Comparison of ENCODE assay signal across 24 cellular contexts in genomic region chr19:49558591-49558990, GRCh38. TPM values are rescaled to one million over a fixed set of nuclear protein-coding genes. Genes with fewer than 3 reads are reported as not detected.
DNase-seq lines count a peak whose midpoint lies in the region; ATAC-seq lines count a peak whose summit lies in the region.
"Had no signal": no experiment of that assay in that cellular context is flagged by ENCODE, and none has a peak within 500 bp of the region (broad histone marks: within the 10 kb centered on the region; RNA-seq: fewer than 3 reads in every experiment).

No MANE protein-coding gene starts in this region.

- WGBS in thymus = 90% methylated on average over 7 of the region's 7 CpGs

- H3K9me3 Mint-ChIP-seq in activated T-cell treated with anti-CD3 and anti-CD28 coated beads, Interleukin-2, amount 50 U/mL, for 4 hours = no peaks in the 10 kb centered on the region
- peaks cover 0 to 6% of the 10 kb centered on the region in 2 donors for H3K9me3 Mint-ChIP-seq in effector memory CD8-positive, alpha-beta T cell
- H3K9me3 Mint-ChIP-seq: memory B cell; stimulated activated memory B cell treated with anti-CD40 and anti-IgM and Interleukin-4, amounts not matched to agents 10 μg/mL and 1 μg/mL and 100 μg/mL, for 72 hours had no signal

- H3K27ac Mint-ChIP-seq in effector memory CD8-positive, alpha-beta T cell = peak overlapping the region; percentile 92 to 93
- H3K27ac Mint-ChIP-seq: memory B cell; stimulated activated memory B cell treated with anti-CD40 and anti-IgM and Interleukin-4, amounts not matched to agents 10 μg/mL and 1 μg/mL and 100 μg/mL, for 72 hours had no signal

- peaks cover 2% of the 10 kb centered on the region for H3K9me3 ChIP-seq in thymus (ENCODE audit: control insufficient read depth)
- H3K9me3 ChIP-seq: esophagus squamous epithelium, heart left ventricle, Peyer's patch, sigmoid colon, vagina had no signal

- ATAC-seq in activated T-cell treated with anti-CD3 and anti-CD28 coated beads, Interleukin-2, amount 50 U/mL, for 4 hours = peak; percentile 8 to 24
- no peak for ATAC-seq in effector memory CD8-positive, alpha-beta T cell (replicated peaks)
- ATAC-seq: HCT116; heart left ventricle; stimulated activated memory B cell treated with anti-CD40 and anti-IgM and Interleukin-4, amounts not matched to agents 10 μg/mL and 1 μg/mL and 100 μg/mL, for 72 hours had no signal

- H3K27ac ChIP-seq in thymus (ENCODE audit: low read depth) = peak overlapping the region; percentile 56
- H3K27ac ChIP-seq: sigmoid colon, vagina, VCaP had no signal

- H3K27me3 Mint-ChIP-seq in activated T-cell treated with anti-CD3 and anti-CD28 coated beads, Interleukin-2, amount 50 U/mL, for 4 hours (ENCODE audit: low read depth) = no peaks in the 10 kb centered on the region
- no peaks in the 10 kb centered on the region for H3K27me3 Mint-ChIP-seq in effector memory CD8-positive, alpha-beta T cell
- H3K27me3 Mint-ChIP-seq: memory B cell; stimulated activated memory B cell treated with anti-CD40 and anti-IgM and Interleukin-4, amounts not matched to agents 10 μg/mL and 1 μg/mL and 100 μg/mL, for 72 hours had no signal

- H3K4me1 Mint-ChIP-seq in activated T-cell treated with anti-CD3 and anti-CD28 coated beads, Interleukin-2, amount 50 U/mL, for 4 hours (ENCODE audit: low read depth) = peaks cover 79% of the 10 kb centered on the region
- H3K4me1 Mint-ChIP-seq in effector memory CD8-positive, alpha-beta T cell (ENCODE audit: low read depth in 2 of 2) = peaks cover 55 to 58% of the 10 kb centered on the region in 2 donors

- H3K4me3 ChIP-seq in thymus (ENCODE audit: low read length) = no peak overlapping the region
- H3K4me3 ChIP-seq: esophagus squamous epithelium, Peyer's patch, sigmoid colon, vagina had no signal

- peak overlapping the region; percentile 80 for H3K4me3 Mint-ChIP-seq in activated T-cell treated with anti-CD3 and anti-CD28 coated beads, Interleukin-2, amount 50 U/mL, for 4 hours
- H3K4me3 Mint-ChIP-seq in effector memory CD8-positive, alpha-beta T cell = peak overlapping the region; percentile 79 to 91
- H3K4me3 Mint-ChIP-seq: memory B cell; stimulated activated memory B cell treated with anti-CD40 and anti-IgM and Interleukin-4, amounts not matched to agents 10 μg/mL and 1 μg/mL and 100 μg/mL, for 72 hours had no signal

- H3K4me1 ChIP-seq in thymus (ENCODE audit: control insufficient read depth, insufficient read depth, low read length) = peaks cover 16% of the 10 kb centered on the region

- peaks cover 54% of the 10 kb centered on the region for H3K36me3 ChIP-seq in thymus (ENCODE audit: control insufficient read depth, insufficient read depth)

- H3K27me3 ChIP-seq in thymus (ENCODE audit: control insufficient read depth, insufficient read depth) = no peaks in the 10 kb centered on the region
- H3K27me3 ChIP-seq: esophagus squamous epithelium, heart left ventricle, Peyer's patch, sigmoid colon, vagina had no signal

- peak; percentile 62 for DNase-seq in stimulated activated CD4-positive, alpha-beta T cell treated with anti-CD3 and anti-CD28 coated beads, Interleukin-15, amount 100 ng/mL, for 24 hours
- DNase-seq in stimulated activated CD4-positive, alpha-beta T cell treated with anti-CD3 and anti-CD28 coated beads, Interleukin-2, amount 100 ng/mL, for 48 hours = no peak
- no peak for DNase-seq in activated T-cell treated with anti-CD3 and anti-CD28 coated beads, Interleukin-2, amount 50 U/mL, for 4 hours
- DNase-seq in effector memory CD8-positive, alpha-beta T cell = no peak
- DNase-seq in COR-L47 (lab: John Stamatoyannopoulos, UW) (no peak), cortex of kidney (lab: John Stamatoyannopoulos, UW) (no peak), ureter (ENCODE audit: low spot score) (no peak)
- DNase-seq: Calu3, dermis blood vessel endothelial cell, esophagus squamous epithelium, GDM1, heart left ventricle, islet precursor cell, NCI-H2029, Peyer's patch, sigmoid colon, SW 1271 had no signal

- H3K36me3 Mint-ChIP-seq in activated T-cell treated with anti-CD3 and anti-CD28 coated beads, Interleukin-2, amount 50 U/mL, for 4 hours (ENCODE audit: insufficient read depth) = peaks cover 11% of the 10 kb centered on the region
- H3K36me3 Mint-ChIP-seq in effector memory CD8-positive, alpha-beta T cell (ENCODE audit: insufficient read depth) = peaks cover 34% of the 10 kb centered on the region

RNA-seq across cellular contexts. Expression of gene NOSIP, which starts 21.8 kb away (rescaled TPM):
- total RNA-seq in activated T-cell treated with anti-CD3 and anti-CD28 coated beads, Interleukin-2, amount 50 U/mL, for 4 hours = 10 to 100 TPM; 86.0 to 89.6 (median 87.0) TPM
- 156 TPM for polyA plus RNA-seq in thymus
- total RNA-seq in ureter = 35.6 TPM

RNA-seq across cellular contexts. Expression of gene PRRG2, which starts 22.5 kb away (rescaled TPM):
- total RNA-seq in activated T-cell treated with anti-CD3 and anti-CD28 coated beads, Interleukin-2, amount 50 U/mL, for 4 hours = 1 to 10 TPM; 1.0 to 1.4 (median 1.3) TPM
- polyA plus RNA-seq in thymus = 5.5 TPM
- 13.2 TPM for total RNA-seq in ureter

RNA-seq across cellular contexts. Expression of gene RCN3, which starts 30.8 kb away (rescaled TPM):
- total RNA-seq in activated T-cell treated with anti-CD3 and anti-CD28 coated beads, Interleukin-2, amount 50 U/mL, for 4 hours = 1 to 10 TPM; 2.4 to 4.0 (median 3.5) TPM
- 32.7 TPM for polyA plus RNA-seq in thymus
- total RNA-seq in ureter = 18.6 TPM
- total RNA-seq: MCF 10A had no signal

RNA-seq across cellular contexts. Expression of gene PRR12, which starts 32.4 kb away (rescaled TPM):
- total RNA-seq in activated T-cell treated with anti-CD3 and anti-CD28 coated beads, Interleukin-2, amount 50 U/mL, for 4 hours = 10 to 100 TPM; 28.0 to 33.1 (median 28.7) TPM
- 10.2 TPM for polyA plus RNA-seq in thymus
- 40.6 TPM for total RNA-seq in ureter

RNA-seq across cellular contexts. Expression of gene FCGRT, which starts 46.1 kb away (rescaled TPM):
- 1 to 10 TPM; 5.8 to 9.5 (median 8.9) TPM for total RNA-seq in activated T-cell treated with anti-CD3 and anti-CD28 coated beads, Interleukin-2, amount 50 U/mL, for 4 hours
- polyA plus RNA-seq in thymus = 166 TPM
- total RNA-seq in ureter = 106 TPM
- total RNA-seq: MCF 10A had no signal
